In genomic region chr2:136112317-136112891, GRCh38 we compare ENCODE assay signal across 2 cellular contexts.
TF ChIP-seq lines count a peak whose summit lies in the region.

No MANE protein-coding gene starts in this region.

TF ChIP-seq in SK-N-SH, 30 proteins besides CTCF, POLR2A, EP300 and RAD21 (continued from another document):
- no peak for TF ChIP-seq ZBTB33 (IDR thresholded peaks at IDR 0.05; ENCODE audit: borderline replicate concordance, low read depth)
- TF ChIP-seq TAF1 (IDR thresholded peaks at IDR 0.05; ENCODE audit: borderline replicate concordance, low read depth, low read length) = no peak

TF ChIP-seq in SK-N-SH treated with all-trans-retinoic acid at 6 μM for 48 hours, 23 proteins besides CTCF, POLR2A, EP300 and RAD21 (continued from another document):
- TF ChIP-seq, protein P1, sequence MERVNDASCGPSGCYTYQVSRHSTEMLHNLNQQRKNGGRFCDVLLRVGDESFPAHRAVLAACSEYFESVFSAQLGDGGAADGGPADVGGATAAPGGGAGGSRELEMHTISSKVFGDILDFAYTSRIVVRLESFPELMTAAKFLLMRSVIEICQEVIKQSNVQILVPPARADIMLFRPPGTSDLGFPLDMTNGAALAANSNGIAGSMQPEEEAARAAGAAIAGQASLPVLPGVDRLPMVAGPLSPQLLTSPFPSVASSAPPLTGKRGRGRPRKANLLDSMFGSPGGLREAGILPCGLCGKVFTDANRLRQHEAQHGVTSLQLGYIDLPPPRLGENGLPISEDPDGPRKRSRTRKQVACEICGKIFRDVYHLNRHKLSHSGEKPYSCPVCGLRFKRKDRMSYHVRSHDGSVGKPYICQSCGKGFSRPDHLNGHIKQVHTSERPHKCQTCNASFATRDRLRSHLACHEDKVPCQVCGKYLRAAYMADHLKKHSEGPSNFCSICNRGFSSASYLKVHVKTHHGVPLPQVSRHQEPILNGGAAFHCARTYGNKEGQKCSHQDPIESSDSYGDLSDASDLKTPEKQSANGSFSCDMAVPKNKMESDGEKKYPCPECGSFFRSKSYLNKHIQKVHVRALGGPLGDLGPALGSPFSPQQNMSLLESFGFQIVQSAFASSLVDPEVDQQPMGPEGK (CRISPR knock-in tag; IDR thresholded peaks at IDR 0.05; ENCODE audit: borderline replicate concordance) = no peak
- TF ChIP-seq ESRRG (CRISPR knock-in tag; IDR thresholded peaks at IDR 0.05) = no peak
- TF ChIP-seq RARB (CRISPR knock-in tag; IDR thresholded peaks at IDR 0.05) = no peak
- TF ChIP-seq, protein P2, sequence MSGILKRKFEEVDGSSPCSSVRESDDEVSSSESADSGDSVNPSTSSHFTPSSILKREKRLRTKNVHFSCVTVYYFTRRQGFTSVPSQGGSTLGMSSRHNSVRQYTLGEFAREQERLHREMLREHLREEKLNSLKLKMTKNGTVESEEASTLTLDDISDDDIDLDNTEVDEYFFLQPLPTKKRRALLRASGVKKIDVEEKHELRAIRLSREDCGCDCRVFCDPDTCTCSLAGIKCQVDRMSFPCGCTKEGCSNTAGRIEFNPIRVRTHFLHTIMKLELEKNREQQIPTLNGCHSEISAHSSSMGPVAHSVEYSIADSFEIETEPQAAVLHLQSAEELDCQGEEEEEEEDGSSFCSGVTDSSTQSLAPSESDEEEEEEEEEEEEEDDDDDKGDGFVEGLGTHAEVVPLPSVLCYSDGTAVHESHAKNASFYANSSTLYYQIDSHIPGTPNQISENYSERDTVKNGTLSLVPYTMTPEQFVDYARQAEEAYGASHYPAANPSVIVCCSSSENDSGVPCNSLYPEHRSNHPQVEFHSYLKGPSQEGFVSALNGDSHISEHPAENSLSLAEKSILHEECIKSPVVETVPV (CRISPR knock-in tag; IDR thresholded peaks at IDR 0.05) = no peak
- no peak for TF ChIP-seq ZFP30 (CRISPR knock-in tag; IDR thresholded peaks at IDR 0.05)
- TF ChIP-seq ZFP3 (CRISPR knock-in tag; IDR thresholded peaks at IDR 0.05) = no peak
